2 cellular contexts compared by ENCODE assay signal in the genomic region with DNA sequence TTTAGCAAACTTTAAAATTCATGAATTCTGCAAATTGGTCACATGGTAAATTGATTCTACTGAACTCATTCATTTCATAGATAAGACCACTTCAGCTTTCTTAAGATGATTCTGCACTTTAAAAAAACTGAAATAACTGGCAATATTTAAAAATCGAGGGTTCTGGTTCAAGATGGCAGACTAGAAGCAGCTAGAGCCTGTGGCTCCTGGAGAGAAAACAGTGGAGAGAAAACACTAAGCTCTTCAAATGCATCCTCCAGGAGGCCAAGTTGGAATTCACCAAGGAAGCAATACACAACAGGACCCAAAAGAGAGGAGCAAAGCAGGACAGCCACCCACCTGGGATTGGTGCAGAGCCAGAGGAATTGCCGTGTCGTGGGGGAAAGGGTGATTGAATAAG.
TF ChIP-seq lines count a peak whose summit lies in the region.

No MANE protein-coding gene starts in this region.

TF ChIP-seq in GM23338, 12 proteins besides CTCF, POLR2A, EP300 and RAD21 (continued from another document):
- TF ChIP-seq, protein P1, sequence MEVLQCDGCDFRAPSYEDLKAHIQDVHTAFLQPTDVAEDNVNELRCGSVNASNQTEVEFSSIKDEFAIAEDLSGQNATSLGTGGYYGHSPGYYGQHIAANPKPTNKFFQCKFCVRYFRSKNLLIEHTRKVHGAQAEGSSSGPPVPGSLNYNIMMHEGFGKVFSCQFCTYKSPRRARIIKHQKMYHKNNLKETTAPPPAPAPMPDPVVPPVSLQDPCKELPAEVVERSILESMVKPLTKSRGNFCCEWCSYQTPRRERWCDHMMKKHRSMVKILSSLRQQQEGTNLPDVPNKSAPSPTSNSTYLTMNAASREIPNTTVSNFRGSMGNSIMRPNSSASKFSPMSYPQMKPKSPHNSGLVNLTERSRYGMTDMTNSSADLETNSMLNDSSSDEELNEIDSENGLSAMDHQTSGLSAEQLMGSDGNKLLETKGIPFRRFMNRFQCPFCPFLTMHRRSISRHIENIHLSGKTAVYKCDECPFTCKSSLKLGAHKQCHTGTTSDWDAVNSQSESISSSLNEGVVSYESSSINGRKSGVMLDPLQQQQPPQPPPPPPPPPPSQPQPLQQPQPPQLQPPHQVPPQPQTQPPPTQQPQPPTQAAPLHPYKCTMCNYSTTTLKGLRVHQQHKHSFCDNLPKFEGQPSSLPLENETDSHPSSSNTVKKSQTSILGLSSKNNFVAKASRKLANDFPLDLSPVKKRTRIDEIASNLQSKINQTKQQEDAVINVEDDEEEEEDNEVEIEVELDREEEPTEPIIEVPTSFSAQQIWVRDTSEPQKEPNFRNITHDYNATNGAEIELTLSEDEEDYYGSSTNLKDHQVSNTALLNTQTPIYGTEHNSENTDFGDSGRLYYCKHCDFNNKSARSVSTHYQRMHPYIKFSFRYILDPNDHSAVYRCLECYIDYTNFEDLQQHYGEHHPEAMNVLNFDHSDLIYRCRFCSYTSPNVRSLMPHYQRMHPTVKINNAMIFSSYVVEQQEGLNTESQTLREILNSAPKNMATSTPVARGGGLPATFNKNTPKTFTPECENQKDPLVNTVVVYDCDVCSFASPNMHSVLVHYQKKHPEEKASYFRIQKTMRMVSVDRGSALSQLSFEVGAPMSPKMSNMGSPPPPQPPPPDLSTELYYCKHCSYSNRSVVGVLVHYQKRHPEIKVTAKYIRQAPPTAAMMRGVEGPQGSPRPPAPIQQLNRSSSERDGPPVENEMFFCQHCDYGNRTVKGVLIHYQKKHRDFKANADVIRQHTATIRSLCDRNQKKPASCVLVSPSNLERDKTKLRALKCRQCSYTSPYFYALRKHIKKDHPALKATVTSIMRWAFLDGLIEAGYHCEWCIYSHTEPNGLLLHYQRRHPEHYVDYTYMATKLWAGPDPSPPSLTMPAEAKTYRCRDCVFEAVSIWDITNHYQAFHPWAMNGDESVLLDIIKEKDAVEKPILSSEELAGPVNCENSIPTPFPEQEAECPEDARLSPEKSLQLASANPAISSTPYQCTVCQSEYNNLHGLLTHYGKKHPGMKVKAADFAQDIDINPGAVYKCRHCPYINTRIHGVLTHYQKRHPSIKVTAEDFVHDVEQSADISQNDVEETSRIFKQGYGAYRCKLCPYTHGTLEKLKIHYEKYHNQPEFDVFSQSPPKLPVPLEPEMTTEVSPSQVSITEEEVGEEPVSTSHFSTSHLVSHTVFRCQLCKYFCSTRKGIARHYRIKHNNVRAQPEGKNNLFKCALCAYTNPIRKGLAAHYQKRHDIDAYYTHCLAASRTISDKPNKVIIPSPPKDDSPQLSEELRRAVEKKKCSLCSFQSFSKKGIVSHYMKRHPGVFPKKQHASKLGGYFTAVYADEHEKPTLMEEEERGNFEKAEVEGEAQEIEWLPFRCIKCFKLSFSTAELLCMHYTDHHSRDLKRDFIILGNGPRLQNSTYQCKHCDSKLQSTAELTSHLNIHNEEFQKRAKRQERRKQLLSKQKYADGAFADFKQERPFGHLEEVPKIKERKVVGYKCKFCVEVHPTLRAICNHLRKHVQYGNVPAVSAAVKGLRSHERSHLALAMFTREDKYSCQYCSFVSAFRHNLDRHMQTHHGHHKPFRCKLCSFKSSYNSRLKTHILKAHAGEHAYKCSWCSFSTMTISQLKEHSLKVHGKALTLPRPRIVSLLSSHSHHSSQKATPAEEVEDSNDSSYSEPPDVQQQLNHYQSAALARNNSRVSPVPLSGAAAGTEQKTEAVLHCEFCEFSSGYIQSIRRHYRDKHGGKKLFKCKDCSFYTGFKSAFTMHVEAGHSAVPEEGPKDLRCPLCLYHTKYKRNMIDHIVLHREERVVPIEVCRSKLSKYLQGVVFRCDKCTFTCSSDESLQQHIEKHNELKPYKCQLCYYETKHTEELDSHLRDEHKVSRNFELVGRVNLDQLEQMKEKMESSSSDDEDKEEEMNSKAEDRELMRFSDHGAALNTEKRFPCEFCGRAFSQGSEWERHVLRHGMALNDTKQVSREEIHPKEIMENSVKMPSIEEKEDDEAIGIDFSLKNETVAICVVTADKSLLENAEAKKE (CRISPR knock-in tag; IDR thresholded peaks at IDR 0.05) = no peak
- no peak for TF ChIP-seq NANOG (IDR thresholded peaks at IDR 0.05; ENCODE audit: borderline replicate concordance)
- TF ChIP-seq, protein P2, sequence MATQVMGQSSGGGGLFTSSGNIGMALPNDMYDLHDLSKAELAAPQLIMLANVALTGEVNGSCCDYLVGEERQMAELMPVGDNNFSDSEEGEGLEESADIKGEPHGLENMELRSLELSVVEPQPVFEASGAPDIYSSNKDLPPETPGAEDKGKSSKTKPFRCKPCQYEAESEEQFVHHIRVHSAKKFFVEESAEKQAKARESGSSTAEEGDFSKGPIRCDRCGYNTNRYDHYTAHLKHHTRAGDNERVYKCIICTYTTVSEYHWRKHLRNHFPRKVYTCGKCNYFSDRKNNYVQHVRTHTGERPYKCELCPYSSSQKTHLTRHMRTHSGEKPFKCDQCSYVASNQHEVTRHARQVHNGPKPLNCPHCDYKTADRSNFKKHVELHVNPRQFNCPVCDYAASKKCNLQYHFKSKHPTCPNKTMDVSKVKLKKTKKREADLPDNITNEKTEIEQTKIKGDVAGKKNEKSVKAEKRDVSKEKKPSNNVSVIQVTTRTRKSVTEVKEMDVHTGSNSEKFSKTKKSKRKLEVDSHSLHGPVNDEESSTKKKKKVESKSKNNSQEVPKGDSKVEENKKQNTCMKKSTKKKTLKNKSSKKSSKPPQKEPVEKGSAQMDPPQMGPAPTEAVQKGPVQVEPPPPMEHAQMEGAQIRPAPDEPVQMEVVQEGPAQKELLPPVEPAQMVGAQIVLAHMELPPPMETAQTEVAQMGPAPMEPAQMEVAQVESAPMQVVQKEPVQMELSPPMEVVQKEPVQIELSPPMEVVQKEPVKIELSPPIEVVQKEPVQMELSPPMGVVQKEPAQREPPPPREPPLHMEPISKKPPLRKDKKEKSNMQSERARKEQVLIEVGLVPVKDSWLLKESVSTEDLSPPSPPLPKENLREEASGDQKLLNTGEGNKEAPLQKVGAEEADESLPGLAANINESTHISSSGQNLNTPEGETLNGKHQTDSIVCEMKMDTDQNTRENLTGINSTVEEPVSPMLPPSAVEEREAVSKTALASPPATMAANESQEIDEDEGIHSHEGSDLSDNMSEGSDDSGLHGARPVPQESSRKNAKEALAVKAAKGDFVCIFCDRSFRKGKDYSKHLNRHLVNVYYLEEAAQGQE (IDR thresholded peaks at IDR 0.05; ENCODE audit: unreplicated experiment) = no peak
- no peak for TF ChIP-seq EZH2phosphoT487 (IDR thresholded peaks at IDR 0.05; ENCODE audit: unreplicated experiment)
- no peak for TF ChIP-seq CREB1 (CRISPR knock-in tag; IDR thresholded peaks at IDR 0.05; ENCODE audit: low read depth)
- TF ChIP-seq JUNB (IDR thresholded peaks at IDR 0.05; ENCODE audit: unreplicated experiment) = no peak

TF ChIP-seq in H1, 55 proteins besides CTCF, POLR2A, EP300 and RAD21 (continued from another document):
- TF ChIP-seq YY1 (IDR thresholded peaks at IDR 0.05; ENCODE audit: low read depth, low read length) = peak; percentile 56; the same call in 1 of the 2 replicates
